ENCODE assay signal across 23 cellular contexts in the genomic region with DNA sequence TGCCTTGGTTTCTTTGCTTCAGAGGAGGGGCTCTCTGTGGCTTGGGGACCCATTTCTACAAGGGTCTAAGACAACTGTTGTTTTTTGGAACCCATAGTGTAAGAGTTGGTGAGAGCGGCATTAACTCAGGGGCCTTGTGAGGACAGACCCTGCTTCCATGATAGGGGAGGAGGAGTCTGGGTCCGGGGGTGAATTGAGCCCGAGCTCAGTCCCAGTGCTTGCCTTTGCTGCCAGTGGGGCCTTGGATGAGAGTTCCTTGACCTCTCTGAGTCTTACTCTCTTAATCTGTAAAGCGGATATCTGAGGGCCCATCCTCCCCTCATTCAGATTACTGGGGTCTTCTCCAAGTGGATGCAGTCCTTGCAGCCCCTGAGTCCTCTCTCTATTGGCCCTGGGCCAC.
"Had no signal": no experiment of that assay in that cellular context is flagged by ENCODE, and none has a peak within 500 bp of the region (broad histone marks: within the 10 kb centered on the region; RNA-seq: fewer than 3 reads in every experiment).

No MANE protein-coding gene starts in this region.

- DNase-seq: activated B cell treated with CpG ODN at 0.5 μM for 24 hours; activated effector memory CD4-positive, alpha-beta T cell treated with Interleukin-2 at 50 U/mL for 16 hours; amniotic stem cell; aorta; MM.1S; MV-4-11; NCI-H1092; NCI-H1436 treated with DMSO at 0.1 percent for 48 hours; NCI-H2029; NCI-H345; NCI-H524 treated with DMSO at 0.1 percent for 48 hours; SIG-M5 had no signal

- H3K27ac ChIP-seq: cardiac muscle cell, KMS-11, VCaP had no signal

- H3K27ac Mint-ChIP-seq: activated B cell treated with CpG ODN at 0.5 μM for 24 hours; activated CD4-positive, alpha-beta memory T cell treated with anti-CD3 and anti-CD28 coated beads for 36 hours; activated naive CD4-positive, alpha-beta T cell treated with anti-CD3 and anti-CD28 coated beads, Interleukin-2, amount 10 ng/mL, durations not matched to agents 7 days and 5 days; activated naive CD8-positive, alpha-beta T cell treated with anti-CD3 and anti-CD28 coated beads for 36 hours; activated T-helper 1 cell treated with anti-CD3 and anti-CD28 coated beads, Interleukin-12 subunit alpha, Interleukin-12 subunit beta, Interleukin-2, Interleukin-4 antibody, amounts not matched to agents 30 ng/mL and 10 ng/mL and 1 ng/mL, durations not matched to agents 14 hours and 24 hours and 36 hours had no signal

- H3K4me3 Mint-ChIP-seq: activated B cell treated with CpG ODN at 0.5 μM for 24 hours; activated CD4-positive, alpha-beta memory T cell treated with anti-CD3 and anti-CD28 coated beads for 36 hours; activated naive CD4-positive, alpha-beta T cell treated with anti-CD3 and anti-CD28 coated beads, Interleukin-2, amount 10 ng/mL, durations not matched to agents 7 days and 5 days; activated naive CD8-positive, alpha-beta T cell treated with anti-CD3 and anti-CD28 coated beads for 36 hours; activated T-cell treated with anti-CD3 and anti-CD28 coated beads, Interleukin-2, amount 50 U/mL, for 4 hours; activated T-helper 1 cell treated with anti-CD3 and anti-CD28 coated beads, Interleukin-12 subunit alpha, Interleukin-12 subunit beta, Interleukin-2, Interleukin-4 antibody, amounts not matched to agents 30 ng/mL and 10 ng/mL and 1 ng/mL, durations not matched to agents 14 hours and 24 hours and 36 hours; central memory CD8-positive, alpha-beta T cell; T-cell; T-helper 17 cell had no signal

- H3K9me3 Mint-ChIP-seq: central memory CD8-positive, alpha-beta T cell had no signal

- H3K4me3 ChIP-seq: cardiac muscle cell had no signal

- H3K4me1 Mint-ChIP-seq: activated B cell treated with CpG ODN at 0.5 μM for 24 hours; activated naive CD4-positive, alpha-beta T cell treated with anti-CD3 and anti-CD28 coated beads, Interleukin-2, amount 10 ng/mL, durations not matched to agents 7 days and 5 days had no signal

- H3K27me3 ChIP-seq: cardiac muscle cell had no signal

- H3K36me3 ChIP-seq: cardiac muscle cell had no signal

- H3K27me3 Mint-ChIP-seq: activated B cell treated with CpG ODN at 0.5 μM for 24 hours; activated CD4-positive, alpha-beta memory T cell treated with anti-CD3 and anti-CD28 coated beads for 36 hours; activated naive CD4-positive, alpha-beta T cell treated with anti-CD3 and anti-CD28 coated beads, Interleukin-2, amount 10 ng/mL, durations not matched to agents 7 days and 5 days; activated naive CD8-positive, alpha-beta T cell treated with anti-CD3 and anti-CD28 coated beads for 36 hours; central memory CD8-positive, alpha-beta T cell; T-cell; T-helper 17 cell had no signal
